21 cellular contexts compared by ENCODE assay signal in the genomic region with DNA sequence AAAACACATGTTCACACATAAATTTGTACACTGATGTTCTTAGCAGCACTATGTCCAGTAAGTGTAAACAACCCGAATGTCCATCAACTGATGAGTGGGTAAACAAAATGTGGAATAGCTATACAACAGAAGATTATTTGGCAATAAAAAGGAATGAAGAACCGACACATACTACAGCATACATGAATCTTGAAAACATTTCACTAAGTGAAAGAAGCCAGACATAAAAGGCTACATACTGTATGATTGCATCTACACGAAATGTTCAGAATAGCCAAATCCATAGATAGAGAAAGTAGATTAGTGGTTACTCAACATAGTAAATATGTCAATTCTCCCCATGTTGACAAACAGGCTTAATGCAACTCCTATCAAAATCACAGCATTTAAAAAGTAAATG. TPM values are rescaled to one million over a fixed set of nuclear protein-coding genes. Genes with fewer than 3 reads are reported as not detected.
DNase-seq lines count a peak whose midpoint lies in the region; ATAC-seq and TF ChIP-seq lines count a peak whose summit lies in the region.
"Had no signal": no experiment of that assay in that cellular context is flagged by ENCODE, and none has a peak within 500 bp of the region (broad histone marks: within the 10 kb centered on the region; RNA-seq: fewer than 3 reads in every experiment).

No MANE protein-coding gene starts in this region.

- H4K8ac ChIP-seq in mesenchymal stem cell (ENCODE audit: low read length), result no peak overlapping the region

- H3K9ac ChIP-seq in mesenchymal stem cell (ENCODE audit: low read length), result no peak overlapping the region
- H3K9ac ChIP-seq: BLaER1 had no signal

- no peak for DNase-seq in activated naive CD8-positive, alpha-beta T cell treated with anti-CD3 and anti-CD28 coated beads, Interleukin-2, amount 50 U/mL, for 24 hours
- DNase-seq in amniotic epithelial cell (ENCODE audit: low read depth), result peak; percentile 34
- peak; percentile 56 for DNase-seq in mesenchymal stem cell
- no peak for DNase-seq in testis
- no peak for DNase-seq in NCI-H510A treated with DMSO at 0.1 percent for 48 hours (lab: John Stamatoyannopoulos, UW)
- DNase-seq: 8988T; CD4-positive, alpha-beta memory T cell; DMS153; DMS79; GDM1; H9; IMR-90 had no signal

- no peaks in the 10 kb centered on the region for H3K27me3 Mint-ChIP-seq in activated naive CD8-positive, alpha-beta T cell
- H3K27me3 Mint-ChIP-seq in activated naive CD8-positive, alpha-beta T cell treated with anti-CD3 and anti-CD28 coated beads, Interleukin-2, amount 50 U/mL, for 24 hours, result no peaks in the 10 kb centered on the region
- H3K27me3 Mint-ChIP-seq: CD4-positive, alpha-beta memory T cell had no signal

- no peak overlapping the region for H2BK5ac ChIP-seq in mesenchymal stem cell (ENCODE audit: low read depth, low read length, poor library complexity, severe bottlenecking)

- peaks cover 2% of the 10 kb centered on the region for H3K79me1 ChIP-seq in mesenchymal stem cell (replicated peaks; ENCODE audit: low read length, poor library complexity, severe bottlenecking)

- H3K36me3 ChIP-seq in mesenchymal stem cell (ENCODE audit: control insufficient read depth in 1 of 2, insufficient read depth in 2 of 2, low read depth in 1 of 2, low read length in 2 of 2) (peaks cover 3% of the 10 kb centered on the region in 2 experiments), testis (ENCODE audit: low read depth, missing control alignments) (no peaks in the 10 kb centered on the region)

- TF ChIP-seq POLR2A in testis (IDR thresholded peaks at IDR 0.05), result no peak

- no peak overlapping the region for H3K4me3 ChIP-seq in mesenchymal stem cell (ENCODE audit: insufficient read depth in 1 of 2, low read depth in 1 of 2, low read length in 2 of 2)
- H3K4me3 ChIP-seq in testis, result no peak overlapping the region
- H3K4me3 ChIP-seq: BLaER1 had no signal

- TF ChIP-seq CTCF in testis (IDR thresholded peaks at IDR 0.05), result no peak

- H3K27me3 ChIP-seq in mesenchymal stem cell (ENCODE audit: control insufficient read depth in 1 of 2, insufficient read depth in 1 of 2, low read length in 2 of 2), result no peaks in the 10 kb centered on the region
- H3K27me3 ChIP-seq in testis, result no peaks in the 10 kb centered on the region
- H3K27me3 ChIP-seq: BLaER1 had no signal

- intact Hi-C loops in testis (cut with DNase I; ENCODE audit: low total_unique reads), result no loop called here

- no peak overlapping the region for H3K4me3 Mint-ChIP-seq in activated naive CD8-positive, alpha-beta T cell
- H3K4me3 Mint-ChIP-seq in activated naive CD8-positive, alpha-beta T cell treated with anti-CD3 and anti-CD28 coated beads, Interleukin-2, amount 50 U/mL, for 24 hours, result no peak overlapping the region
- H3K4me3 Mint-ChIP-seq: CD14-positive monocyte; CD4-positive, alpha-beta memory T cell; H9 had no signal

- no peak overlapping the region for H2BK12ac ChIP-seq in mesenchymal stem cell (ENCODE audit: low read length in 2 of 2)

- H3K4me1 ChIP-seq in mesenchymal stem cell (ENCODE audit: control insufficient read depth, insufficient read depth, low read depth, low read length) (peaks cover 8% of the 10 kb centered on the region), testis (no peaks in the 10 kb centered on the region)
- H3K4me1 ChIP-seq: BLaER1 had no signal

- H2BK120ac ChIP-seq in mesenchymal stem cell (ENCODE audit: low read depth, low read length), result no peak overlapping the region

- H3K9me3 ChIP-seq in mesenchymal stem cell (ENCODE audit: control insufficient read depth, low read length), result no peaks in the 10 kb centered on the region
- H3K9me3 ChIP-seq in testis, result no peaks in the 10 kb centered on the region
- H3K9me3 ChIP-seq: BLaER1 had no signal

- no peak overlapping the region for H4K91ac ChIP-seq in mesenchymal stem cell (ENCODE audit: low read length)

- H2BK15ac ChIP-seq in mesenchymal stem cell (ENCODE audit: low read depth, poor library complexity, severe bottlenecking), result no peak overlapping the region

- peak overlapping the region; percentile 31 for H3K27ac Mint-ChIP-seq in activated naive CD8-positive, alpha-beta T cell
- H3K27ac Mint-ChIP-seq in activated naive CD8-positive, alpha-beta T cell treated with anti-CD3 and anti-CD28 coated beads, Interleukin-2, amount 50 U/mL, for 24 hours, result no peak overlapping the region
- H3K27ac Mint-ChIP-seq: CD14-positive monocyte; CD4-positive, alpha-beta memory T cell had no signal

- H2AFZ ChIP-seq in mesenchymal stem cell (ENCODE audit: low read depth, low read length), result no peak overlapping the region

- no peak overlapping the region for H3K18ac ChIP-seq in mesenchymal stem cell (ENCODE audit: low read depth in 1 of 2, low read length in 2 of 2)

- H3K27ac ChIP-seq in mesenchymal stem cell (ENCODE audit: low read length, poor library complexity, severe bottlenecking), result no peak overlapping the region
- no peak overlapping the region for H3K27ac ChIP-seq in testis
- H3K27ac ChIP-seq: BLaER1, HL-60 had no signal

- no peak for ATAC-seq in activated naive CD8-positive, alpha-beta T cell treated with anti-CD3 and anti-CD28 coated beads, Interleukin-2, amount 50 U/mL, for 24 hours
- ATAC-seq in GM21737 (IDR thresholded peaks at IDR 0.05; ENCODE audit: unreplicated experiment), result no peak

- no peak overlapping the region for H2AK5ac ChIP-seq in mesenchymal stem cell (ENCODE audit: low read length, severe bottlenecking)

- no peaks in the 10 kb centered on the region for H3K36me3 Mint-ChIP-seq in activated naive CD8-positive, alpha-beta T cell
- peaks cover 8% of the 10 kb centered on the region for H3K36me3 Mint-ChIP-seq in activated naive CD8-positive, alpha-beta T cell treated with anti-CD3 and anti-CD28 coated beads, Interleukin-2, amount 50 U/mL, for 24 hours (ENCODE audit: low read depth)

- H3K9me3 Mint-ChIP-seq in activated naive CD8-positive, alpha-beta T cell (ENCODE audit: low read depth), result no peaks in the 10 kb centered on the region
- H3K9me3 Mint-ChIP-seq in activated naive CD8-positive, alpha-beta T cell treated with anti-CD3 and anti-CD28 coated beads, Interleukin-2, amount 50 U/mL, for 24 hours, result no peaks in the 10 kb centered on the region
- H3K9me3 Mint-ChIP-seq: CD14-positive monocyte; CD4-positive, alpha-beta memory T cell; H9 had no signal

- H3K4me2 ChIP-seq in mesenchymal stem cell (ENCODE audit: low read length, poor library complexity, severe bottlenecking), result no peak overlapping the region
- H3K4me2 ChIP-seq: BLaER1 had no signal

- H3K23ac ChIP-seq in mesenchymal stem cell (ENCODE audit: low read length in 2 of 2), result no peak overlapping the region

- H3K4me1 Mint-ChIP-seq in activated naive CD8-positive, alpha-beta T cell (ENCODE audit: low read depth), result peaks cover 79% of the 10 kb centered on the region
- peaks cover 54% of the 10 kb centered on the region for H3K4me1 Mint-ChIP-seq in activated naive CD8-positive, alpha-beta T cell treated with anti-CD3 and anti-CD28 coated beads, Interleukin-2, amount 50 U/mL, for 24 hours

- no peak overlapping the region for H3K14ac ChIP-seq in mesenchymal stem cell (ENCODE audit: low read length in 2 of 2)

- H3K4ac ChIP-seq in mesenchymal stem cell (ENCODE audit: low read depth in 1 of 2, low read length in 2 of 2), result no peak overlapping the region

- no CpG with 5 or more reads among the region's 3 CpGs for WGBS in mesenchymal stem cell
- WGBS in testis, 2 donors, result 97 to 99% methylated on average over 3 of the region's 3 CpGs

RNA-seq across cellular contexts. Expression of a gene that starts 17.2 kb away (rescaled TPM):
- 15.1 TPM for polyA plus RNA-seq in mesenchymal stem cell (2013, experiment 1 of 2)
- polyA plus RNA-seq in mesenchymal stem cell (2013, experiment 2 of 2), result 17.7 TPM
- total RNA-seq in testis, result 10 to 100 TPM; 59.0 to 91.6 TPM
- 209 TPM for polyA plus RNA-seq in testis (ENCODE audit: insufficient read depth, low read depth, low replicate concordance)

RNA-seq across cellular contexts. Expression of a gene that starts 43.3 kb away (rescaled TPM):
- polyA plus RNA-seq in mesenchymal stem cell (2013, experiment 1 of 2), result 0.12 TPM
- polyA plus RNA-seq in mesenchymal stem cell (2013, experiment 2 of 2), result 0.29 TPM
- 1 to 10 TPM; 3.0 to 3.9 TPM for total RNA-seq in testis
- polyA plus RNA-seq in testis (ENCODE audit: insufficient read depth, low read depth, low replicate concordance), result 2.5 TPM
- total RNA-seq: A673; CD4-positive, alpha-beta memory T cell; Daoy; H1; H9; HT1080; IMR-90 had no signal
- polyA plus RNA-seq: CD14-positive monocyte; CD4-positive, alpha-beta memory T cell; H1; IMR-90 had no signal

Comparison
In these comparisons a context has a peak if more than half of its experiments do, and no peak if none do; other contexts are left out.
1. DNase-seq: peak in amniotic epithelial cell (single experiment) and mesenchymal stem cell (single experiment); none in activated naive CD8-positive, alpha-beta T cell treated with anti-CD3 and anti-CD28 coated beads, Interleukin-2, amount 50 U/mL, for 24 hours (single experiment), testis (single experiment) and NCI-H510A treated with DMSO at 0.1 percent for 48 hours (single experiment).